9 cellular contexts compared by ENCODE assay signal in the genomic region with DNA sequence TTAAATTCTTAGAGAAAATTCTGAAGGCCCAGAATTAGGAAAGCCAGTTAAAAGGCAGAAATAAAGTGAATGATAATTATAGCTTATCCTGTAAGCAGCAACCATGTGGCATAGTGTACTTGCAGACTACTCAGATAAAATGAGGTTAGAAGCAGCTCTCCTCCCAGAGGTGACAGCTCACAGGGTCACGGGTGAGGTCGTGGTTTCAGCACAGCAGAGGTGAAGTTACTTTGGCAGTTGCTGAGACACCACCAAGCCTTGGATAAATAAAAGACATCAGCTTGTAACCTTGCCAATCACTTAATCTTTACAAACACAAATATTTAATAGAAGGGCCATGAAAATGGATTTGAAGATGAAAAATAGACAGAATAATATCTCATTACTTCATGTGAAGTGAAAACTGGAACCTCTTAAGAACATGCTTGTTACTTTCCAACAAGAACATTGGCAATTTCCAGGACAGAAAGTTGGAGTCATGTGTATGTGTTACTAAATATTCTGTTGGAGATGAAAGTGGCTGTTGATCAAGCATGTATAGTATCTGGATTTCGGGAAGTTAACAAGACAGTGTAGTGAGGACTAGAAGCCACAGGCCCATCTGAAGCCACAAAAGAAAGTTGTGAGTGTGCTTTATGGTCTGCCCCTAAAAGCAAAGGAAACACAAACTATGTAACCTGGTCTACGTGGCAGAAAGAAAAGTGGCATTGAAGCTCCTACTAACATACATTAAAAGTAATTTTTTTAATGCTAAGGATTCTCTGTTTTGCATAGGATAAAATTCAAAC.
DNase-seq lines count a peak whose midpoint lies in the region; ATAC-seq and TF ChIP-seq lines count a peak whose summit lies in the region.
"Had no signal": no experiment of that assay in that cellular context is flagged by ENCODE, and none has a peak within 500 bp of the region (broad histone marks: within the 10 kb centered on the region; RNA-seq: fewer than 3 reads in every experiment).

No MANE protein-coding gene starts in this region.

- H3K27ac ChIP-seq in VCaP (peak overlapping the region; percentile 61), brain microvascular endothelial cell (no peak overlapping the region), SK-N-SH (ENCODE audit: low read depth in 2 of 2, low read length in 1 of 2) (no peak overlapping the region)
- H3K27ac ChIP-seq: GM23248 had no signal

- H3F3A ChIP-seq in SK-N-SH (replicated peaks; ENCODE audit: insufficient read depth): peaks cover 6% of the 10 kb centered on the region

- peak; percentile 55 for DNase-seq in Jurkat, Clone E6-1 (ENCODE audit: low read depth, low spot score)
- peak; percentile 14 for DNase-seq in brain microvascular endothelial cell
- DNase-seq in stimulated activated CD4-positive, alpha-beta T cell treated with anti-CD3 and anti-CD28 coated beads, Interleukin-2, amount 100 ng/mL, for 24 hours: peak; percentile 40 to 54
- no peak for DNase-seq in cortex of kidney (lab: John Stamatoyannopoulos, UW)
- no peak for DNase-seq in SK-N-SH
- no peak for DNase-seq in hypothalamus (lab: John Stamatoyannopoulos, UW)
- DNase-seq: GM23248 had no signal

- POLR2A ChIA-PET in SK-N-SH (lab: Yijun Ruan, JAX): no interaction called here

- 97% methylated on average over 4 of the region's 4 CpGs for WGBS in SK-N-SH (ENCODE audit: low lambda C conversion rate)

- no peaks in the 10 kb centered on the region for H3K9me2 ChIP-seq in SK-N-SH

- H3K27me3 ChIP-seq in brain microvascular endothelial cell (replicated peaks): no peaks in the 10 kb centered on the region
- H3K27me3 ChIP-seq in SK-N-SH (ENCODE audit: insufficient read depth): no peaks in the 10 kb centered on the region

- TF ChIP-seq RAD21 in SK-N-SH (IDR thresholded peaks at IDR 0.05; ENCODE audit: low read length): no peak

- no peak overlapping the region for H3K4me2 ChIP-seq in SK-N-SH

- ATAC-seq in HG03565 (IDR thresholded peaks at IDR 0.05; ENCODE audit: unreplicated experiment): no peak

- TF ChIP-seq CTCF in VCaP (conservative IDR thresholded peaks at IDR 0.05) (no peak), brain microvascular endothelial cell (IDR thresholded peaks at IDR 0.05; ENCODE audit: low read depth, low read length, missing control alignments) (no peak), SK-N-SH (IDR thresholded peaks at IDR 0.05) (no peak)

- peaks cover 3% of the 10 kb centered on the region for H3K36me3 ChIP-seq in brain microvascular endothelial cell (replicated peaks)
- peaks cover 40 to 67% of the 10 kb centered on the region in 2 experiments for H3K36me3 ChIP-seq in SK-N-SH (replicated peaks in 1 of 2; ENCODE audit: control insufficient read depth in 1 of 2, insufficient read depth in 2 of 2, low read length in 1 of 2)

- no peaks in the 10 kb centered on the region for H3K9me3 ChIP-seq in SK-N-SH

- H3K79me2 ChIP-seq in SK-N-SH (ENCODE audit: insufficient read depth): no peaks in the 10 kb centered on the region

- no peaks in the 10 kb centered on the region for H4K20me1 ChIP-seq in SK-N-SH (ENCODE audit: insufficient read depth)

- no peaks in the 10 kb centered on the region for H3K4me1 ChIP-seq in SK-N-SH (ENCODE audit: control insufficient read depth in 1 of 2, insufficient read depth in 2 of 2, low read depth in 1 of 2, low read length in 1 of 2)

- CTCF ChIA-PET in SK-N-SH (lab: Yijun Ruan, JAX): interaction anchor here (0.8 kb wide), 1 partner anchor 18 kb away, joined by 3 read pairs; no protein-coding TSS in a partner anchor

- in situ Hi-C loops in brain microvascular endothelial cell (cut with HindIII; ENCODE audit: low pct_ligation_motif_present, low sequenced_read_pairs): no loop called here

- H3K9ac ChIP-seq in SK-N-SH: no peak overlapping the region
- H3K9ac ChIP-seq: GM23248 had no signal

- TF ChIP-seq EP300 in SK-N-SH (IDR thresholded peaks at IDR 0.05; ENCODE audit: borderline replicate concordance in 1 of 2, low read depth in 1 of 2, low read length in 1 of 2): no peak

- no peak overlapping the region for H3K4me3 ChIP-seq in Jurkat, Clone E6-1 (ENCODE audit: low read length)
- no peak overlapping the region for H3K4me3 ChIP-seq in brain microvascular endothelial cell (ENCODE audit: low read depth, low read length)
- H3K4me3 ChIP-seq in SK-N-SH (ENCODE audit: low read depth in 2 of 2, low read length in 1 of 2): no peak overlapping the region
- H3K4me3 ChIP-seq: GM23248 had no signal

- no peak overlapping the region for H2AFZ ChIP-seq in SK-N-SH (ENCODE audit: low read depth)
- H2AFZ ChIP-seq: GM23248 had no signal

TF ChIP-seq in SK-N-SH, 30 proteins besides CTCF, POLR2A, EP300 and RAD21:
- TF ChIP-seq FOXM1 (IDR thresholded peaks at IDR 0.05; ENCODE audit: low read depth): no peak
- no peak for TF ChIP-seq SIN3A (IDR thresholded peaks at IDR 0.05; ENCODE audit: borderline replicate concordance, low read depth, low read length)
- no peak for TF ChIP-seq SMC3 (IDR thresholded peaks at IDR 0.05; ENCODE audit: low read depth, low read length)
- no peak for TF ChIP-seq USF2 (IDR thresholded peaks at IDR 0.05; ENCODE audit: borderline replicate concordance, low read depth, low read length)
- TF ChIP-seq TEAD4 (IDR thresholded peaks at IDR 0.05; ENCODE audit: borderline replicate concordance, insufficient read depth): no peak
- TF ChIP-seq, protein P1, sequence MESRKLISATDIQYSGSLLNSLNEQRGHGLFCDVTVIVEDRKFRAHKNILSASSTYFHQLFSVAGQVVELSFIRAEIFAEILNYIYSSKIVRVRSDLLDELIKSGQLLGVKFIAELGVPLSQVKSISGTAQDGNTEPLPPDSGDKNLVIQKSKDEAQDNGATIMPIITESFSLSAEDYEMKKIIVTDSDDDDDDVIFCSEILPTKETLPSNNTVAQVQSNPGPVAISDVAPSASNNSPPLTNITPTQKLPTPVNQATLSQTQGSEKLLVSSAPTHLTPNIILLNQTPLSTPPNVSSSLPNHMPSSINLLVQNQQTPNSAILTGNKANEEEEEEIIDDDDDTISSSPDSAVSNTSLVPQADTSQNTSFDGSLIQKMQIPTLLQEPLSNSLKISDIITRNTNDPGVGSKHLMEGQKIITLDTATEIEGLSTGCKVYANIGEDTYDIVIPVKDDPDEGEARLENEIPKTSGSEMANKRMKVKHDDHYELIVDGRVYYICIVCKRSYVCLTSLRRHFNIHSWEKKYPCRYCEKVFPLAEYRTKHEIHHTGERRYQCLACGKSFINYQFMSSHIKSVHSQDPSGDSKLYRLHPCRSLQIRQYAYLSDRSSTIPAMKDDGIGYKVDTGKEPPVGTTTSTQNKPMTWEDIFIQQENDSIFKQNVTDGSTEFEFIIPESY (IDR thresholded peaks at IDR 0.05; ENCODE audit: borderline replicate concordance, low read depth): no peak
- no peak for TF ChIP-seq NFIC (IDR thresholded peaks at IDR 0.05; ENCODE audit: borderline replicate concordance)
- TF ChIP-seq MEF2A (IDR thresholded peaks at IDR 0.05; ENCODE audit: borderline replicate concordance, low read depth): no peak

Comparison
In these comparisons a context has a peak if more than half of its experiments do, and no peak if none do; other contexts are left out.
1. DNase-seq: peak in Jurkat, Clone E6-1 (single experiment), brain microvascular endothelial cell (single experiment) and stimulated activated CD4-positive, alpha-beta T cell treated with anti-CD3 and anti-CD28 coated beads, Interleukin-2, amount 100 ng/mL, for 24 hours (2 of 2); none in cortex of kidney (single experiment), SK-N-SH (single experiment) and hypothalamus (0 of 51).